Comparison of ENCODE assay signal across 19 cellular contexts in the genomic region with DNA sequence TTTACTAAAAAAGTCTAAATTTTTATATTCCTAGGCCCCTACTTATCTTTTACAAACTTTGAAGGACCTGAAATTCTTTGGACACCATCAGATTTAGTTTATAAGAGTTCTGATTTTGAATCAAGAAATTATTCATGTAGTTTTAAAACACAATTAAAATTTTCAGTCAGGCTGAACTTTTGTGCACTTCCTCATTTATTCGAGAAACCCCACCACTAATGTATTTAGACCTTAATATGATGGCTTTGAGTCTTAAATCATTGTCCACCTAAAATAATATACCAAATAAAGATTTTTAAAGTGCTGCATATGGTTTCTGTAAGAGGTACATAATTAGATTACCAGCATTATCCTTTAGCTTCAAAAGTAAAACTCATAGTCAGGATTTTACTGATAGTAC.
DNase-seq lines count a peak whose midpoint lies in the region; ATAC-seq, FAIRE-seq and TF ChIP-seq lines count a peak whose summit lies in the region.
"Had no signal": no experiment of that assay in that cellular context is flagged by ENCODE, and none has a peak within 500 bp of the region (broad histone marks: within the 10 kb centered on the region; RNA-seq: fewer than 3 reads in every experiment).

No MANE protein-coding gene starts in this region.

- no peak for TF ChIP-seq CTCF in mesothelial cell of epicardium (IDR thresholded peaks at IDR 0.05; ENCODE audit: unreplicated experiment)

- no peak for DNase-seq in GM12891 (ENCODE audit: insufficient read length, low spot score)
- peak; percentile 32 for DNase-seq in SK-N-DZ (ENCODE audit: low spot score)
- DNase-seq in mesothelial cell of epicardium (ENCODE audit: low spot score in 2 of 2, unreplicated experiment in 2 of 2): no peak
- no peak for DNase-seq in DMS 273 (lab: John Stamatoyannopoulos, UW; ENCODE audit: unreplicated experiment)
- DNase-seq in activated T-cell treated with anti-CD3 and anti-CD28 coated beads, Interleukin-2, amount 50 U/mL, for 24 hours: no peak
- DNase-seq: 8988T; ACHN; BE2C; C1 segment of cervical spinal cord; CD4-positive, alpha-beta memory T cell; CD4-positive, CD25-positive, alpha-beta regulatory T cell; CD8-positive, alpha-beta memory T cell; COR-L47; DMS79 treated with DMSO at 0.1 percent for 48 hours; GF-D8 had no signal

- H3K36me3 Mint-ChIP-seq in mesothelial cell of epicardium: peaks cover 13% of the 10 kb centered on the region
- H3K36me3 Mint-ChIP-seq in activated T-cell treated with anti-CD3 and anti-CD28 coated beads, Interleukin-2, amount 50 U/mL, for 24 hours (ENCODE audit: low read depth): no peaks in the 10 kb centered on the region
- H3K36me3 Mint-ChIP-seq: CD14-positive monocyte; CD4-positive, alpha-beta memory T cell; CD4-positive, CD25-positive, alpha-beta regulatory T cell; CD8-positive, alpha-beta memory T cell had no signal

- peaks cover 19% of the 10 kb centered on the region for H3K4me1 Mint-ChIP-seq in mesothelial cell of epicardium
- H3K4me1 Mint-ChIP-seq in activated T-cell treated with anti-CD3 and anti-CD28 coated beads, Interleukin-2, amount 50 U/mL, for 24 hours (ENCODE audit: low read depth): no peaks in the 10 kb centered on the region
- H3K4me1 Mint-ChIP-seq: CD14-positive monocyte; CD4-positive, alpha-beta memory T cell; CD4-positive, CD25-positive, alpha-beta regulatory T cell; CD8-positive, alpha-beta memory T cell had no signal

- H3K27ac Mint-ChIP-seq in mesothelial cell of epicardium: peak overlapping the region; percentile 84
- no peak overlapping the region for H3K27ac Mint-ChIP-seq in activated T-cell treated with anti-CD3 and anti-CD28 coated beads, Interleukin-2, amount 50 U/mL, for 24 hours
- H3K27ac Mint-ChIP-seq: CD14-positive monocyte; CD4-positive, alpha-beta memory T cell; CD4-positive, CD25-positive, alpha-beta regulatory T cell; CD8-positive, alpha-beta memory T cell had no signal

- H3K4me3 Mint-ChIP-seq in mesothelial cell of epicardium: no peak overlapping the region
- no peak overlapping the region for H3K4me3 Mint-ChIP-seq in activated T-cell treated with anti-CD3 and anti-CD28 coated beads, Interleukin-2, amount 50 U/mL, for 24 hours
- H3K4me3 Mint-ChIP-seq: CD14-positive monocyte; CD4-positive, alpha-beta memory T cell; CD4-positive, CD25-positive, alpha-beta regulatory T cell; CD8-positive, alpha-beta memory T cell had no signal

- FAIRE-seq in GM12891 (lab: Jason Lieb, UNC): no peak
- FAIRE-seq: GM12892, GM18507 had no signal

- no peak for TF ChIP-seq POLR2A in GM12891 (IDR thresholded peaks at IDR 0.05; ENCODE audit: low read depth, low read length)

- H3K27me3 Mint-ChIP-seq in mesothelial cell of epicardium (ENCODE audit: low read depth): no peaks in the 10 kb centered on the region
- no peaks in the 10 kb centered on the region for H3K27me3 Mint-ChIP-seq in activated T-cell treated with anti-CD3 and anti-CD28 coated beads, Interleukin-2, amount 50 U/mL, for 24 hours
- H3K27me3 Mint-ChIP-seq: CD4-positive, alpha-beta memory T cell; CD4-positive, CD25-positive, alpha-beta regulatory T cell; CD8-positive, alpha-beta memory T cell had no signal

- ATAC-seq in GM19467 (IDR thresholded peaks at IDR 0.05; ENCODE audit: unreplicated experiment): no peak

- H3K9me3 Mint-ChIP-seq in mesothelial cell of epicardium: no peaks in the 10 kb centered on the region
- no peaks in the 10 kb centered on the region for H3K9me3 Mint-ChIP-seq in activated T-cell treated with anti-CD3 and anti-CD28 coated beads, Interleukin-2, amount 50 U/mL, for 24 hours
- H3K9me3 Mint-ChIP-seq: CD14-positive monocyte; CD8-positive, alpha-beta memory T cell had no signal

TF ChIP-seq in GM12891, 5 proteins besides CTCF, POLR2A, EP300 and RAD21:
- TF ChIP-seq SPI1 (IDR thresholded peaks at IDR 0.05; ENCODE audit: low read depth, low read length): peak; percentile 52
- TF ChIP-seq TAF1 (IDR thresholded peaks at IDR 0.05; ENCODE audit: low read depth, low read length): no peak
- TF ChIP-seq POLR2AphosphoS5 (IDR thresholded peaks at IDR 0.05; ENCODE audit: low read depth, low read length): no peak
- TF ChIP-seq POU2F2 (IDR thresholded peaks at IDR 0.05; ENCODE audit: low read depth, low read length): no peak
- TF ChIP-seq PAX5 (IDR thresholded peaks at IDR 0.05; ENCODE audit: insufficient read depth, low read length, severe bottlenecking): no peak
